ENCODE assay signal across 26 cellular contexts in the genomic region with DNA sequence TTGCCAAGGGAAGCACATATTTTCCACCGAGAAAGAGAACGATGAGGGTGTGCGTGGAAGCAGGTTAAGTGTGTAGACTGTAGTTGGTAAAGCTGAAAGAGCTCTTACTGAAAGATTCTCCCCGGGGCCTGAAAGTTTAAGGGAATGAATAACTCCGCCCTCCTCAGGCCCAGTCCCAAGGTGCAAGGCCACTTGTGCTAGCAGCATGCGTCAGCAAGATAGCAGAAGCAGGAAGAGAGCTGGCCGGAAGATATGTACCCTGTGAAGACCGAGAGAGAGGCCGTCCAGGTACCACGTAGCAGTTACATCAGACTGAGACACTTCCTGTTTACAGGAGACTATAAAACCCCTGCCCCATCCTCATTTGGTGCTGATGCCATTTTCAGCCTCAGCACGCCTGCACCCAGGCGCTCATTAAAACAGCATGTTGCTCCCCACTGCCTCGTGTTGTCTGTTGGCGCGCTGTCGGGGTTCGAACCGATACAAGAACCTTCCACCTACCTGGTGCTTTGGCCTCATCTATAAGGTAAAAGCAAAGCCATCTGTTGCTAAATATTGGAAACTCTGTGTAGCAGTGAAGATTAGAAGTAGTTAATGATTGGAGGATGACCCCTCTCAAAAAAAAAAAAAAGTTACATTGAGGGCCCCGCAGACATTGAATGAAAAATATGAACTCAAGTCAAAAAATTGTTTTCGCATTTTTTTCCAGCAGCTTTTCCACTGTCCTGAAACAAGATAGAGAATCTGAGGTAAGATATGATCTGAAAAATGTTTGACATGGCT. TPM values are rescaled to one million over a fixed set of nuclear protein-coding genes. Genes with fewer than 3 reads are reported as not detected.
DNase-seq lines count a peak whose midpoint lies in the region; ATAC-seq, FAIRE-seq and TF ChIP-seq lines count a peak whose summit lies in the region.
"Had no signal": no experiment of that assay in that cellular context is flagged by ENCODE, and none has a peak within 500 bp of the region (broad histone marks: within the 10 kb centered on the region; RNA-seq: fewer than 3 reads in every experiment).

No MANE protein-coding gene starts in this region.

- H2AK5ac ChIP-seq in H9 (ENCODE audit: insufficient read length, low read length): no peak overlapping the region

- H3K36me3 ChIP-seq in K562 (ENCODE audit: control insufficient read depth, insufficient read depth, low read length) (peaks cover 19% of the 10 kb centered on the region; the same call in 2 of the 3 replicates), skeletal muscle tissue (ENCODE audit: control insufficient read depth in 3 of 3, insufficient read depth in 3 of 3, low read length in 3 of 3) (no peaks in the 10 kb centered on the region)
- H3K36me3 ChIP-seq: BLaER1 treated with 17β-estradiol and CSF1 and Interleukin-3, amounts not matched to agents 10 nM and 100 nM; tibial nerve had no signal

- H4K20me1 ChIP-seq in H9 (ENCODE audit: control insufficient read depth, insufficient read depth, insufficient read length) (no peaks in the 10 kb centered on the region), K562 (replicated peaks; ENCODE audit: control insufficient read depth, insufficient read depth, low read length) (peaks cover 16% of the 10 kb centered on the region; the same call in 1 of the 2 replicates)
- H4K20me1 ChIP-seq: BLaER1 treated with 17β-estradiol and CSF1 and Interleukin-3, amounts not matched to agents 10 nM and 100 nM had no signal

- TF ChIP-seq RAD21 in K562 (CRISPR knock-in tag; conservative IDR thresholded peaks at IDR 0.05 in 1 of 2, IDR thresholded peaks at IDR 0.05 in 1 of 2): peak in 1 of 2 experiments; percentile 19; a peak in 3 of 4 replicates

- BruUV-seq in K562 (replicated peaks; lab: Mats Ljungman, UMichigan): no TSS peak

- DNase-seq in H9 (peak; percentile 40), K562 (ENCODE audit: extremely low read depth in 1 of 4, low spot score in 3 of 4) (peak; percentile 69 to 97 (median 76)), islet precursor cell (peak; percentile 56), NCI-H1092 (lab: John Stamatoyannopoulos, UW) (no peak)
- DNase-seq in activated CD4-positive, alpha-beta memory T cell treated with anti-CD3 and anti-CD28 coated beads, Interleukin-2, amount 10 ng/mL, durations not matched to agents 7 days and 5 days: no peak
- DNase-seq: activated CD4-positive, alpha-beta T cell treated with anti-CD3 and anti-CD28 coated beads, Interleukin-2, amount 50 U/mL, for 48 hours; activated CD4-positive, CD25-positive, alpha-beta regulatory T cell treated with anti-CD3 and anti-CD28 coated beads, Interleukin-2, amount 50 U/mL, for 72 hours; activated naive CD4-positive, alpha-beta T cell treated with anti-CD3 and anti-CD28 coated beads for 36 hours; COR-L47; dorsolateral prefrontal cortex; GF-D8; natural killer cell; NCI-H1092 treated with DMSO at 0.1 percent for 48 hours; NCI-H187; NCI-H2171; NCI-H510A; stimulated activated CD4-positive, alpha-beta T cell treated with anti-CD3 and anti-CD28 coated beads, Interleukin-15, amount 100 ng/mL, for 24 hours; stimulated activated CD4-positive, alpha-beta T cell treated with anti-CD3 and anti-CD28 coated beads, Interleukin-4, amount 100 ng/mL, for 4 hours; T-cell had no signal

- no peak overlapping the region for H3T11ph ChIP-seq in H9 (ENCODE audit: low read length)

- no peak overlapping the region for H3K18ac ChIP-seq in H9 (ENCODE audit: insufficient read length, low read depth, low read length)

- ATAC-seq in K562 (peak; percentile 67), GM18505 (IDR thresholded peaks at IDR 0.05; ENCODE audit: unreplicated experiment) (no peak), GM19467 (IDR thresholded peaks at IDR 0.05; ENCODE audit: unreplicated experiment) (no peak)
- ATAC-seq: mucosa of descending colon, natural killer cell, T-cell had no signal

- H4K8ac ChIP-seq in H9 (replicated peaks; ENCODE audit: insufficient read length, low read depth, low read length): peak overlapping the region; percentile 79

- H3K79me1 ChIP-seq in H9 (ENCODE audit: insufficient read depth, low read depth, low read length, poor library complexity, severe bottlenecking): no peaks in the 10 kb centered on the region

- peaks cover 3% of the 10 kb centered on the region for H3K9me1 ChIP-seq in K562 (ENCODE audit: control insufficient read depth, insufficient read depth, low read length)

- no peaks in the 10 kb centered on the region for H3K27me3 Mint-ChIP-seq in H9 (ENCODE audit: low read depth)
- H3K27me3 Mint-ChIP-seq in activated CD4-positive, alpha-beta memory T cell treated with anti-CD3 and anti-CD28 coated beads, Interleukin-2, amount 10 ng/mL, durations not matched to agents 7 days and 5 days: peaks cover 28% of the 10 kb centered on the region

- H2AFZ ChIP-seq in H9 (ENCODE audit: low read length) (peak overlapping the region; percentile 6), K562 (ENCODE audit: low read depth, low read length) (peak overlapping the region; percentile 91)

- H3K23ac ChIP-seq in H9 (ENCODE audit: insufficient read length, low read depth, low read length): no peak overlapping the region

- no peak overlapping the region for H3K56ac ChIP-seq in H9 (ENCODE audit: insufficient read length, low read depth, low read length)

- peaks cover 15% of the 10 kb centered on the region in 2 experiments for H3K4me1 Mint-ChIP-seq in H9
- no peaks in the 10 kb centered on the region for H3K4me1 Mint-ChIP-seq in activated CD4-positive, alpha-beta memory T cell treated with anti-CD3 and anti-CD28 coated beads, Interleukin-2, amount 10 ng/mL, durations not matched to agents 7 days and 5 days
- H3K4me1 Mint-ChIP-seq: IgD-negative memory B cell, natural killer cell, T-cell had no signal

- H3K27me3 ChIP-seq in H9 (ENCODE audit: insufficient read depth, low read length): no peaks in the 10 kb centered on the region
- H3K27me3 ChIP-seq in K562 (ENCODE audit: control insufficient read depth in 2 of 2, insufficient read depth in 2 of 2, low read length in 2 of 2): no peaks in the 10 kb centered on the region
- H3K27me3 ChIP-seq in skeletal muscle tissue (ENCODE audit: control insufficient read depth in 3 of 3, insufficient read depth in 3 of 3, low read length in 3 of 3): no peaks in the 10 kb centered on the region
- H3K27me3 ChIP-seq: BLaER1 treated with 17β-estradiol and CSF1 and Interleukin-3, amounts not matched to agents 10 nM and 100 nM; tibial nerve had no signal

- POLR2A ChIA-PET in K562 (lab: Yijun Ruan, JAX): interaction anchor here (0.6 to 2.3 kb wide), 25 partner anchors 9 to 657 kb away, joined by 3 to 23 read pairs (median 4); partner anchors contain the start of gene FAM135A
- POLR2A ChIA-PET in activated CD4-positive, alpha-beta memory T cell treated with anti-CD3 and anti-CD28 coated beads, Interleukin-2, amount 10 ng/mL, durations not matched to agents 7 days and 5 days (lab: Charles Lee): no interaction called here

- TF ChIP-seq CTCF in H9 (conservative IDR thresholded peaks at IDR 0.05) (no peak), K562 (IDR thresholded peaks at IDR 0.05 in 2 of 3, conservative IDR thresholded peaks at IDR 0.05 in 1 of 3; ENCODE audit: insufficient read depth in 2 of 3, low read depth in 1 of 3, low read length in 3 of 3) (peak; percentile 11 to 43 (median 37); a peak in 4 of 6 replicates)

- intact Hi-C loops in K562 (cut with micrococcal nuclease): loop anchor here (2.0 to 10.0 kb wide), 4 partner anchors 18 to 1737 kb away; partner anchors contain the start of genes SDHAF4 and SMAP1

- H2BK5ac ChIP-seq in H9 (ENCODE audit: insufficient read length, low read length): no peak overlapping the region

- no peak overlapping the region for H3K4ac ChIP-seq in H9 (ENCODE audit: low read depth, low read length)

- no peak overlapping the region for H2BK12ac ChIP-seq in H9 (ENCODE audit: insufficient read length, low read depth, low read length)

- H3K14ac ChIP-seq in H9 (ENCODE audit: insufficient read depth, low read length): 0 out of 2 replicates have a peak overlapping the region, but pooled peaks have one; percentile 2

- H3K27ac ChIP-seq in H9 (ENCODE audit: insufficient read length, low read depth, low read length) (no peak overlapping the region), K562 (ENCODE audit: extremely low read depth, low read depth, low read length) (peak overlapping the region; percentile 94), skeletal muscle tissue (ENCODE audit: low read depth, low read length) (peak overlapping the region; percentile 20)
- H3K27ac ChIP-seq: BLaER1 treated with 17β-estradiol and CSF1 and Interleukin-3, amounts not matched to agents 10 nM and 100 nM; dorsolateral prefrontal cortex; tibial nerve had no signal

- H4K5ac ChIP-seq in H9 (ENCODE audit: insufficient read length, low read depth, low read length): no peak overlapping the region

- no peak overlapping the region for H4K91ac ChIP-seq in H9 (ENCODE audit: insufficient read length, low read depth, low read length)

- H2BK120ac ChIP-seq in H9 (ENCODE audit: low read depth, low read length, poor library complexity, severe bottlenecking): no peak overlapping the region

- in situ Hi-C loops in K562 (cut with MboI): no loop called here

- no peaks in the 10 kb centered on the region for H3K36me3 Mint-ChIP-seq in H9 (ENCODE audit: insufficient read depth in 1 of 3, low read depth in 3 of 3)
- H3K36me3 Mint-ChIP-seq in activated CD4-positive, alpha-beta memory T cell treated with anti-CD3 and anti-CD28 coated beads, Interleukin-2, amount 10 ng/mL, durations not matched to agents 7 days and 5 days (ENCODE audit: low read depth): no peaks in the 10 kb centered on the region
- H3K36me3 Mint-ChIP-seq: IgD-negative memory B cell, natural killer cell, T-cell had no signal

- TF ChIP-seq POLR2A in K562 (conservative IDR thresholded peaks at IDR 0.05): peak; percentile 100
- no peak for TF ChIP-seq POLR2A in GM18505 (IDR thresholded peaks at IDR 0.05; ENCODE audit: borderline replicate concordance, extremely low read depth, insufficient read depth, insufficient read length)

- H3K9ac ChIP-seq in H9 (ENCODE audit: extremely low read depth, insufficient read length, low read length): no peak overlapping the region
- peak overlapping the region; percentile 85 to 96 for H3K9ac ChIP-seq in K562 (ENCODE audit: insufficient read depth in 1 of 2, low read depth in 2 of 2, low read length in 2 of 2)
- H3K9ac ChIP-seq in skeletal muscle tissue (ENCODE audit: low read depth in 1 of 3, low read length in 3 of 3): no peak overlapping the region
- H3K9ac ChIP-seq: BLaER1 treated with 17β-estradiol and CSF1 and Interleukin-3, amounts not matched to agents 10 nM and 100 nM had no signal

- H3K27ac Mint-ChIP-seq in H9: peak overlapping the region in 1 of 3 experiments; percentile 62; a peak in 2 of 7 replicates
- no peak overlapping the region for H3K27ac Mint-ChIP-seq in activated CD4-positive, alpha-beta memory T cell treated with anti-CD3 and anti-CD28 coated beads, Interleukin-2, amount 10 ng/mL, durations not matched to agents 7 days and 5 days
- H3K27ac Mint-ChIP-seq: activated naive CD4-positive, alpha-beta T cell treated with anti-CD3 and anti-CD28 coated beads for 36 hours; IgD-negative memory B cell; natural killer cell; T-cell had no signal

- H2BK20ac ChIP-seq in H9 (ENCODE audit: low read depth, low read length, poor library complexity, severe bottlenecking): no peak overlapping the region

- no peaks in the 10 kb centered on the region for H3K79me2 ChIP-seq in H9 (ENCODE audit: insufficient read depth, low read length)
- H3K79me2 ChIP-seq in K562 (ENCODE audit: control insufficient read depth, insufficient read depth, low read length): peaks cover 50% of the 10 kb centered on the region

- no CpG with 5 or more reads among the region's 20 CpGs for WGBS in H9 (ENCODE audit: extremely low coverage, insufficient read length, low lambda C conversion rate)
- under 1% methylated on average over 20 of the region's 20 CpGs for WGBS in K562 (ENCODE audit: insufficient coverage, low coverage, missing lambda C conversion rate)

- no peak overlapping the region for H2BK15ac ChIP-seq in H9 (ENCODE audit: low read depth, low read length)

- H3K9me3 ChIP-seq in H9 (ENCODE audit: control insufficient read depth, low read depth, low read length) (no peaks in the 10 kb centered on the region), K562 (replicated peaks; ENCODE audit: control insufficient read depth, insufficient read depth, low read depth, low read length) (peaks cover 2% of the 10 kb centered on the region; the same call in 1 of the 2 replicates), skeletal muscle tissue (ENCODE audit: control insufficient read depth in 3 of 3, low read length in 3 of 3) (no peaks in the 10 kb centered on the region)
- H3K9me3 ChIP-seq: mucosa of descending colon, tibial nerve had no signal

- CTCF ChIA-PET in K562 (lab: Yijun Ruan, JAX; ENCODE audit: low intra/inter-chr PET ratio): no interaction called here
- CTCF ChIA-PET in activated CD4-positive, alpha-beta memory T cell treated with anti-CD3 and anti-CD28 coated beads, Interleukin-2, amount 10 ng/mL, durations not matched to agents 7 days and 5 days (lab: Charles Lee): no interaction called here

- H3K4me1 ChIP-seq in H9 (ENCODE audit: insufficient read depth, low read length) (no peaks in the 10 kb centered on the region), K562 (replicated peaks in 1 of 2; ENCODE audit: control insufficient read depth in 2 of 2, insufficient read depth in 2 of 2, low read length in 2 of 2) (peaks cover 2 to 24% of the 10 kb centered on the region in 2 experiments; a peak in 4 of 5 replicates), skeletal muscle tissue (ENCODE audit: control insufficient read depth in 3 of 3, insufficient read depth in 3 of 3, low read length in 3 of 3) (no peaks in the 10 kb centered on the region)
- H3K4me1 ChIP-seq: tibial nerve had no signal

- H3K4me3 ChIP-seq in K562 (peak overlapping the region; percentile 58), skeletal muscle tissue (ENCODE audit: low read length in 3 of 3) (no peak overlapping the region)
- H3K4me3 ChIP-seq: BLaER1 treated with 17β-estradiol and CSF1 and Interleukin-3, amounts not matched to agents 10 nM and 100 nM; dorsolateral prefrontal cortex; mucosa of descending colon; tibial nerve had no signal

- H3K23me2 ChIP-seq in H9 (ENCODE audit: insufficient read length, low read depth, low read length, poor library complexity, severe bottlenecking): no peaks in the 10 kb centered on the region

- TF ChIP-seq EP300 in K562 (IDR thresholded peaks at IDR 0.05; ENCODE audit: low read length): peak; percentile 72

- H3K9me3 Mint-ChIP-seq in H9: no peaks in the 10 kb centered on the region
- H3K9me3 Mint-ChIP-seq in activated CD4-positive, alpha-beta memory T cell treated with anti-CD3 and anti-CD28 coated beads, Interleukin-2, amount 10 ng/mL, durations not matched to agents 7 days and 5 days: no peaks in the 10 kb centered on the region
- H3K9me3 Mint-ChIP-seq: activated naive CD4-positive, alpha-beta T cell treated with anti-CD3 and anti-CD28 coated beads for 36 hours; IgD-negative memory B cell; natural killer cell; T-cell had no signal

- H3K4me2 ChIP-seq in H9 (ENCODE audit: insufficient read depth, insufficient read length, low read length) (no peak overlapping the region), K562 (ENCODE audit: insufficient read depth, low read length) (peak overlapping the region; percentile 92)

- H3K4me3 Mint-ChIP-seq in H9: no peak overlapping the region
- no peak overlapping the region for H3K4me3 Mint-ChIP-seq in activated CD4-positive, alpha-beta memory T cell treated with anti-CD3 and anti-CD28 coated beads, Interleukin-2, amount 10 ng/mL, durations not matched to agents 7 days and 5 days
- H3K4me3 Mint-ChIP-seq: activated naive CD4-positive, alpha-beta T cell treated with anti-CD3 and anti-CD28 coated beads for 36 hours; IgD-negative memory B cell; natural killer cell; T-cell had no signal

- FAIRE-seq in K562 (lab: Jason Lieb, UNC): peak; percentile 95

RNA-seq across cellular contexts. Expression of gene FAM135A, which starts 18.6 kb away (rescaled TPM):
- total RNA-seq in H9 (2021) (25.0 and 31.0 TPM in 2 replicates), K562 (2014; rRNA removed) (22.6 and 23.0 TPM in 2 replicates), K562 (2014; rRNA removed; fragmentation: Illumina TruSeq; extraction: Trizol) (32.1 and 32.7 TPM in 2 replicates), K562 (2015; rRNA removed; fragmentation: Illumina TruSeq; extraction: Trizol) (24.8 and 26.4 TPM in 2 replicates), K562 (2021) (17.8 and 21.0 TPM in 2 replicates), skeletal muscle tissue (41.8 TPM)
- 50.0 and 163 TPM in 2 replicates for total RNA-seq in K562 (2011; cell fraction: chromatin; rRNA removed; ENCODE audit: low replicate concordance)
- total RNA-seq in K562 (2011; cell fraction: nucleolus; rRNA removed): 29.7 and 39.0 TPM in 2 replicates
- total RNA-seq in K562 (2011; cell fraction: nucleoplasm; rRNA removed): 71.1 and 110 TPM in 2 replicates
- polyA plus RNA-seq in K562 (2011; rRNA removed) (32.9 and 34.1 TPM in 2 replicates), K562 (2014; fragmentation: Illumina TruSeq; extraction: Trizol) (15.6 and 19.2 TPM in 2 replicates), K562 (2014; fragmentation: Nextera tagmentation; extraction: Ambion mirVana) (1 to 10 TPM; 7.4 to 8.4 TPM), K562 (2014; rRNA removed) (17.0 and 19.2 TPM in 2 replicates)
- 5.9 and 15.1 TPM in 2 replicates for polyA plus RNA-seq in K562 (2011; cell fraction: cytosol; rRNA removed)
- polyA plus RNA-seq in K562 (2011; cell fraction: nucleus; rRNA removed): 35.3 and 52.2 TPM in 2 replicates
- polyA plus RNA-seq in K562 (2012): 9.8 and 10.6 TPM in 2 replicates
- polyA minus RNA-seq in K562 (2011; rRNA and poly(A)+ RNA removed): 60.0 and 79.3 TPM in 2 replicates
- polyA minus RNA-seq in K562 (2011; cell fraction: cytosol; rRNA and poly(A)+ RNA removed): 14.0 and 14.7 TPM in 2 replicates
- polyA minus RNA-seq in K562 (2011; cell fraction: nucleus; rRNA and poly(A)+ RNA removed): 78.8 and 104 TPM in 2 replicates
- 1 to 10 TPM; 9.2 to 10.0 TPM for total RNA-seq in activated CD4-positive, alpha-beta memory T cell treated with anti-CD3 and anti-CD28 coated beads, Interleukin-2, amount 10 ng/mL, durations not matched to agents 7 days and 5 days

Comparison
In these comparisons a context has a peak if more than half of its experiments do, and no peak if none do; other contexts are left out.
1. DNase-seq: peak in H9 (single experiment), K562 (4 of 4) and islet precursor cell (single experiment); none in activated CD4-positive, alpha-beta memory T cell treated with anti-CD3 and anti-CD28 coated beads, Interleukin-2, amount 10 ng/mL, durations not matched to agents 7 days and 5 days (single experiment) and NCI-H1092 (single experiment).
2. H3K9ac ChIP-seq: peak in K562 (2 of 2); none in H9 (single experiment) and skeletal muscle tissue (0 of 3).